8 cellular contexts compared by ENCODE assay signal in the genomic region with DNA sequence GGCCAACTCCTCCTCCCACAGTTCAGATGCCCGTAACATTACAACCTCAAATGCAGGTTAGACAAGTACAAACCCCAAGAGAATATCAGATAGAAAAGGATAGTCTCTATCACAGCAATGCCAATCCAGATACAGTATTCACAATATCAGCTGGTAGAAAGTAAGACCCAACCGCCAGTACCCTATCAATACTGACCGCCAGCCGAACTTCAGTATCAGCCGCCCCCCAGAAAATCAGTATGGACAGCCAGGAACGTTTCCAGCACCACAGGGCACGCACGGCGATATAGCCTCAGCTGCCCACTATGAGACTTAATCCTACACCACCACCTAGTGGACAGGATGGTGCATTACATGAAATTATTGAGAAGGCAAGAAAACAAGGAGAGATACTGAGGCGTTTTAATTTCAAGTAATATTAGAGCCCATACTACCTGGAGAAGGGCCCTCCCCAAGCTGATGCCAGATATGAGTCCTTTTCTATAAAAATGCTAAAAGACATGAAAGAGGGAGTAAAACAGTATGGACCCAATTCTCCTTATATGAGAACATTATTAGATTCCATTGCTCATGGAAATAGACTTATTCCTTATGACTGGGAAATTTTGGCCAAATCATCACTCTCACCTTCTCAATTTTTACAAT. TPM values are rescaled to one million over a fixed set of nuclear protein-coding genes. Genes with fewer than 3 reads are reported as not detected.
DNase-seq lines count a peak whose midpoint lies in the region; ATAC-seq and TF ChIP-seq lines count a peak whose summit lies in the region.

No MANE protein-coding gene starts in this region.

- H3K4me1 ChIP-seq in CD8-positive, alpha-beta T cell (ENCODE audit: insufficient read depth, low read length): no peaks in the 10 kb centered on the region
- H3K4me1 ChIP-seq in right lobe of liver: no peaks in the 10 kb centered on the region

- 1% methylated on average over 10 of the region's 10 CpGs for WGBS in right lobe of liver (ENCODE audit: insufficient coverage, low coverage, low lambda C conversion rate, missing lambda C conversion rate)

- H3K36me3 ChIP-seq in CD8-positive, alpha-beta T cell (ENCODE audit: insufficient read depth, low read length): no peaks in the 10 kb centered on the region
- H3K36me3 ChIP-seq in right lobe of liver: no peaks in the 10 kb centered on the region

- intact Hi-C loops in CD8-positive, alpha-beta T cell (cut with DNase I, micrococcal nuclease): loop anchor here (1.0 to 5.0 kb wide), 6 partner anchors 60 to 672 kb away; no protein-coding TSS in a partner anchor
- intact Hi-C loops in right lobe of liver (cut with DNase I): loop anchor here in 1 of 2 donors (10.0 kb wide), 1 partner anchor 55 kb away; no protein-coding TSS in a partner anchor

- peak; percentile 99 for ATAC-seq in CD8-positive, alpha-beta T cell
- peak; percentile 97 to 99 (median 98) for ATAC-seq in right lobe of liver
- no peak for ATAC-seq in GM19035 (IDR thresholded peaks at IDR 0.05; ENCODE audit: unreplicated experiment)

- TF ChIP-seq CTCF in CD8-positive, alpha-beta T cell (IDR thresholded peaks at IDR 0.05): peak; percentile 98
- TF ChIP-seq CTCF in right lobe of liver (IDR thresholded peaks at IDR 0.05): peak; percentile 80 to 87 (median 84)

- no peak overlapping the region for H3K27ac ChIP-seq in CD8-positive, alpha-beta T cell (ENCODE audit: low read depth, low read length)
- H3K27ac ChIP-seq in right lobe of liver: no peak overlapping the region

- no peaks in the 10 kb centered on the region for H3K36me3 Mint-ChIP-seq in CD8-positive, alpha-beta T cell

- H3K4me1 Mint-ChIP-seq in CD8-positive, alpha-beta T cell (ENCODE audit: low read depth): peaks cover 4% of the 10 kb centered on the region

- H3K27ac Mint-ChIP-seq in CD8-positive, alpha-beta T cell: no peak overlapping the region

- H3K4me3 Mint-ChIP-seq in CD8-positive, alpha-beta T cell: peak overlapping the region; percentile 60

- no peaks in the 10 kb centered on the region for H3K27me3 Mint-ChIP-seq in CD8-positive, alpha-beta T cell (ENCODE audit: low read depth)

- TF ChIP-seq POLR2A in right lobe of liver (IDR thresholded peaks at IDR 0.05): no peak

- POLR2A ChIA-PET in CD8-positive, alpha-beta T cell (lab: Charles Lee): interaction anchor here (1.1 kb wide), 1 partner anchor 17 kb away, joined by 3 read pairs; the partner anchor contains the start of gene EIF2S2

- CTCF ChIA-PET in CD8-positive, alpha-beta T cell (lab: Charles Lee): interaction anchor here (0.6 to 3.5 kb wide), 21 partner anchors 8 to 337 kb away, joined by 3 to 22 read pairs (median 4); partner anchors contain the start of gene EIF2S2

- no peaks in the 10 kb centered on the region for H3K9me3 Mint-ChIP-seq in CD8-positive, alpha-beta T cell

- H3K27me3 ChIP-seq in CD8-positive, alpha-beta T cell (ENCODE audit: insufficient read depth, low read length): no peaks in the 10 kb centered on the region
- no peaks in the 10 kb centered on the region for H3K27me3 ChIP-seq in right lobe of liver

- no peak overlapping the region for H3K4me3 ChIP-seq in CD8-positive, alpha-beta T cell (ENCODE audit: low read depth, low read length)
- H3K4me3 ChIP-seq in right lobe of liver: no peak overlapping the region

- DNase-seq in CD8-positive, alpha-beta T cell: peak in 6 of 7 experiments; percentile 21 to 70 (median 48)
- peak; percentile 51 for DNase-seq in HK-2 (ENCODE audit: unreplicated experiment)
- DNase-seq in NCI-H69 (lab: John Stamatoyannopoulos, UW): peak; percentile 82
- peak; percentile 49 to 67 for DNase-seq in activated CD4-positive, alpha-beta T cell treated with anti-CD3 and anti-CD28 coated beads for 4 hours
- DNase-seq in dermis blood vessel endothelial cell: peak; percentile 88
- DNase-seq in right lobe of liver: peak in 2 of 3 donors; percentile 48 to 61
- DNase-seq in stimulated activated CD8-positive, alpha-beta memory T cell treated with anti-CD3 and anti-CD28 coated beads, Interleukin-12 subunit alpha, Interleukin-12 subunit beta, amount 100 ng/mL, for 4 hours (ENCODE audit: low read depth): peak; percentile 12

- no peaks in the 10 kb centered on the region for H3K9me3 ChIP-seq in CD8-positive, alpha-beta T cell (ENCODE audit: low read length)
- no peaks in the 10 kb centered on the region for H3K9me3 ChIP-seq in right lobe of liver

RNA-seq across cellular contexts. Expression of gene EIF2S2, which starts 17.6 kb away (rescaled TPM):
- 10 to 100 TPM; 19.4 to 19.6 TPM for total RNA-seq in CD8-positive, alpha-beta T cell
- total RNA-seq in dermis blood vessel endothelial cell (90.2 and 151 TPM in 2 replicates), right lobe of liver (10 to 100 TPM; 16.7 to 50.6 (median 30.8) TPM)

Comparison
In these comparisons a context has a peak if more than half of its experiments do, and no peak if none do; other contexts are left out.
1. DNase-seq: peak in every context shown above with its lines; median percentile 88 in dermis blood vessel endothelial cell; 82 in NCI-H69; 58 in activated CD4-positive, alpha-beta T cell treated with anti-CD3 and anti-CD28 coated beads for 4 hours; 54 in right lobe of liver; 51 in HK-2; 48 in CD8-positive, alpha-beta T cell; 12 in stimulated activated CD8-positive, alpha-beta memory T cell treated with anti-CD3 and anti-CD28 coated beads, Interleukin-12 subunit alpha, Interleukin-12 subunit beta, amount 100 ng/mL, for 4 hours.